Comparison of ENCODE assay signal across 8 cellular contexts in the genomic region with DNA sequence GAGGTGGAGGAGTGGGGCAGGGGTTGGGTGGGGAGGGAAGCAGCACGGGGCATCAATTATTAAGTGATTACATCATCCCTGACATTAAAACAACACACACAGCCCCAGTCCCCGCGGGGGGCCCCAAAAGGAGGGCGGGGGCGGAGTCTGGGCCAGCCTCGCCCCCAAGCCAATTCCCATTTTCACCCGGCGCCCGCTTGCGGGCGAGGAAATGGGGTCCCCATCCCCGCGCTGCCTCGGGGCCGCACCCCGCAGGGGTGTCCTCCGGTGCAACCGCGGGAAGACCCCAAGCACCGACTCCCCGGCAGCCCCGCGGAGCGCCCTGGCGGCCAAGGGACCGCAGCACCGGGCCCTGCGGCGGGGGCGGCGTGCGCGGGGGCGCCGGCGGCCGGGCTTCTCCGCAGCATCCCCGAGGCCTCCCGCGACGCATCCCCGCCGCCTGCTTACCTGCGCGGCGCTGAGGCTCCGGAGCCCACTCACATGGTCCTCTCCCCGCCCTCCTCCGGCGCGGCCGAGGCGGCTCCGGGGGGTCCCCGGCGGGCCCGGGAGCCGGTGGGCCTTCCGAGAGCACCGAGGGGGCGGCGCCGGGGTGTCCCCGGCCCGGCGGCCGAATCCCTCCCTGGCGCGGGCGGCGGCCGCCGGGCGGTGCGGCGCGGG. TPM values are rescaled to one million over a fixed set of nuclear protein-coding genes. Genes with fewer than 3 reads are reported as not detected.
DNase-seq lines count a peak whose midpoint lies in the region; ATAC-seq and TF ChIP-seq lines count a peak whose summit lies in the region.

No MANE protein-coding gene starts in this region.

- peaks cover 61% of the 10 kb centered on the region for H3K4me1 Mint-ChIP-seq in CD4-positive, alpha-beta T cell (ENCODE audit: low read depth)
- H3K4me1 Mint-ChIP-seq in activated CD4-positive, alpha-beta T cell treated with anti-CD3 and anti-CD28 coated beads for 36 hours: peaks cover 43% of the 10 kb centered on the region

- intact Hi-C loops in CD4-positive, alpha-beta T cell (cut with DNase I, micrococcal nuclease): loop anchor here (1.0 to 5.0 kb wide), 8 partner anchors 35 to 171 kb away; no protein-coding TSS in a partner anchor
- intact Hi-C loops in activated CD4-positive, alpha-beta T cell treated with anti-CD3 and anti-CD28 coated beads for 36 hours (cut with DNase I, micrococcal nuclease): loop anchor here (1.0 to 10.0 kb wide), 15 partner anchors 26 to 998 kb away; a partner anchor contains a TSS

- no peaks in the 10 kb centered on the region for H3K36me3 ChIP-seq in lung (ENCODE audit: control insufficient read depth in 2 of 2, insufficient read depth in 2 of 2, low read length in 2 of 2)

- H3K4me1 ChIP-seq in lung (ENCODE audit: control insufficient read depth in 2 of 2, insufficient read depth in 2 of 2, low read length in 2 of 2): peaks cover 7 to 9% of the 10 kb centered on the region in 2 donors

- 1% methylated on average over 21 to 78 of the region's 78 CpGs for WGBS in lung, 2 donors

- peak in 9 of 10 experiments; percentile 43 to 70 (median 56) for DNase-seq in CD4-positive, alpha-beta T cell
- DNase-seq in HuH-7.5 (ENCODE audit: low spot score) (peak; percentile 33), coronary artery (ENCODE audit: low spot score) (no peak), lung (ENCODE audit: low spot score) (no peak), HUDEP-2 (lab: John Stamatoyannopoulos, UW; ENCODE audit: unreplicated experiment in 76 of 76) (no peak)
- peak; percentile 75 for DNase-seq in activated CD4-positive, alpha-beta T cell treated with anti-CD3 and anti-CD28 coated beads for 36 hours
- peak; percentile 37 for DNase-seq in stimulated activated CD8-positive, alpha-beta memory T cell treated with anti-CD3 and anti-CD28 coated beads, Interleukin-12 subunit alpha, Interleukin-12 subunit beta, amount 100 ng/mL, for 24 hours (ENCODE audit: extremely low read depth)

- H3K27ac Mint-ChIP-seq in CD4-positive, alpha-beta T cell: peak overlapping the region; percentile 93
- H3K27ac Mint-ChIP-seq in activated CD4-positive, alpha-beta T cell treated with anti-CD3 and anti-CD28 coated beads for 36 hours: peak overlapping the region; percentile 87

- no peaks in the 10 kb centered on the region for H3K27me3 Mint-ChIP-seq in CD4-positive, alpha-beta T cell
- H3K27me3 Mint-ChIP-seq in activated CD4-positive, alpha-beta T cell treated with anti-CD3 and anti-CD28 coated beads for 36 hours: no peaks in the 10 kb centered on the region

- no peaks in the 10 kb centered on the region for H3K9me3 ChIP-seq in CD4-positive, alpha-beta T cell (ENCODE audit: control insufficient read depth, low read length)
- no peaks in the 10 kb centered on the region for H3K9me3 ChIP-seq in lung (ENCODE audit: control insufficient read depth in 2 of 2, insufficient read depth in 1 of 2, low read length in 1 of 2)

- no peaks in the 10 kb centered on the region for H3K27me3 ChIP-seq in CD4-positive, alpha-beta T cell (ENCODE audit: control insufficient read depth, insufficient read depth, low read length)
- no peaks in the 10 kb centered on the region for H3K27me3 ChIP-seq in lung (ENCODE audit: control insufficient read depth, insufficient read depth)

- no peak for TF ChIP-seq CTCF in CD4-positive, alpha-beta T cell (IDR thresholded peaks at IDR 0.05)
- no peak for TF ChIP-seq CTCF in coronary artery (IDR thresholded peaks at IDR 0.05)
- TF ChIP-seq CTCF in lung (IDR thresholded peaks at IDR 0.05; ENCODE audit: control extremely low read depth, extremely low read depth): no peak

- peak overlapping the region; percentile 64 for H3K27ac ChIP-seq in CD4-positive, alpha-beta T cell (ENCODE audit: low read depth, low read length)
- H3K27ac ChIP-seq in coronary artery (peak overlapping the region; percentile 50 to 83), lung (ENCODE audit: low read depth in 1 of 2, low read length in 1 of 2) (peak overlapping the region; percentile 86 to 89)

- peaks cover 34% of the 10 kb centered on the region for H3K36me3 Mint-ChIP-seq in CD4-positive, alpha-beta T cell (ENCODE audit: low read depth)
- peaks cover 40% of the 10 kb centered on the region for H3K36me3 Mint-ChIP-seq in activated CD4-positive, alpha-beta T cell treated with anti-CD3 and anti-CD28 coated beads for 36 hours (ENCODE audit: low read depth)

- H3K4me3 Mint-ChIP-seq in CD4-positive, alpha-beta T cell: peak overlapping the region; percentile 97
- peak overlapping the region; percentile 98 for H3K4me3 Mint-ChIP-seq in activated CD4-positive, alpha-beta T cell treated with anti-CD3 and anti-CD28 coated beads for 36 hours

- POLR2A ChIA-PET in CD4-positive, alpha-beta T cell (lab: Charles Lee): interaction anchor here (0.7 to 2.5 kb wide), 40 partner anchors 8 to 785 kb away, joined by 3 to 27 read pairs (median 5); a partner anchor contains a TSS
- POLR2A ChIA-PET in activated CD4-positive, alpha-beta T cell treated with anti-CD3 and anti-CD28 coated beads for 36 hours (lab: Charles Lee): interaction anchor here (0.9 to 1.9 kb wide), 8 partner anchors 35 to 171 kb away, joined by 3 to 11 read pairs (median 4); no protein-coding TSS in a partner anchor

- ATAC-seq in CD4-positive, alpha-beta T cell (ENCODE audit: poor library complexity): peak; percentile 8
- ATAC-seq in GM21447 (IDR thresholded peaks at IDR 0.05; ENCODE audit: unreplicated experiment): peak; percentile 10
- ATAC-seq in activated CD4-positive, alpha-beta T cell treated with anti-CD3 and anti-CD28 coated beads for 36 hours: peak; percentile 3
- ATAC-seq in lung (ENCODE audit: insufficient read depth, low FRiP score): peak; percentile 5

- no peaks in the 10 kb centered on the region for H3K9me3 Mint-ChIP-seq in CD4-positive, alpha-beta T cell
- no peaks in the 10 kb centered on the region for H3K9me3 Mint-ChIP-seq in activated CD4-positive, alpha-beta T cell treated with anti-CD3 and anti-CD28 coated beads for 36 hours (ENCODE audit: low read depth)

- CTCF ChIA-PET in CD4-positive, alpha-beta T cell (lab: Charles Lee): interaction anchor here (0.6 to 2.0 kb wide), 8 partner anchors 18 to 616 kb away, joined by 3 to 9 read pairs (median 4); no protein-coding TSS in a partner anchor
- CTCF ChIA-PET in activated CD4-positive, alpha-beta T cell treated with anti-CD3 and anti-CD28 coated beads for 36 hours (lab: Charles Lee): interaction anchor here (0.5 to 1.3 kb wide), 7 partner anchors 10 to 127 kb away, joined by 3 to 6 read pairs (median 3); no protein-coding TSS in a partner anchor

- H3K4me3 ChIP-seq in coronary artery (peak overlapping the region; percentile 96), lung (peak overlapping the region; percentile 86)

RNA-seq across cellular contexts. Expression of a gene that starts 0.6 kb away (rescaled TPM):
- 100 to 1,000 TPM; 419 TPM for total RNA-seq in CD4-positive, alpha-beta T cell
- 100 to 1,000 TPM; 345 to 504 TPM for total RNA-seq in activated CD4-positive, alpha-beta T cell treated with anti-CD3 and anti-CD28 coated beads for 36 hours
- 100 to 1,000 TPM in 1 of 2 donors, 10 to 100 TPM in 1; 90.8 to 157 TPM for total RNA-seq in lung
- 10 to 100 TPM; 27.3 to 51.1 TPM for polyA plus RNA-seq in lung

Comparison
In these comparisons a context has a peak if more than half of its experiments do, and no peak if none do; other contexts are left out.
1. DNase-seq: peak in CD4-positive, alpha-beta T cell (9 of 10), HuH-7.5 (single experiment), activated CD4-positive, alpha-beta T cell treated with anti-CD3 and anti-CD28 coated beads for 36 hours (single experiment) and stimulated activated CD8-positive, alpha-beta memory T cell treated with anti-CD3 and anti-CD28 coated beads, Interleukin-12 subunit alpha, Interleukin-12 subunit beta, amount 100 ng/mL, for 24 hours (single experiment); none in coronary artery (single experiment), lung (single experiment) and HUDEP-2 (0 of 76).
2. Peak in every context shown above with its lines, with median percentiles within 50 percentile points of each other: ATAC-seq and H3K27ac ChIP-seq.